Comparison of ENCODE assay signal across 1 cellular context in the genomic region with DNA sequence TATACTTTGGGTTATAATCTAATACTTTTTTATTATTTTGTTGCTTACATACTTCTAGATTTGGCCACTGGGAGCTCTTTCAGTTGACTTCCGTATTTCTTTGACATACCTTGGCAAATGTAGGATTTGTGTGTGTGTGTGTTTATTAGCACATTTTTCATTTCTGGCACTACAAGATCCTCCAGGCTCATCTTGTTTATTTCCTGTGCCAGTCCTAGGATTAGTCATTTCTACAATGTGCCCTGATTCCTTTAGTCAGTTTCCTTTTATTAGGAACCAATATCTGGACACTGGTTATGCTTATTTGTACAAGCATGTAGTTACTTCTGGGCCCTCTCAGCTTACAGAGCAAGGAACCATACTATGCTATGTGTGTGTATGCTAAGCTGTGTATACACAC.
TF ChIP-seq lines count a peak whose summit lies in the region.

No MANE protein-coding gene starts in this region.

TF ChIP-seq in SK-N-SH, 30 proteins besides CTCF, POLR2A, EP300 and RAD21 (continued from another document):
- TF ChIP-seq RCOR1 (IDR thresholded peaks at IDR 0.05; ENCODE audit: low read length): no peak
- TF ChIP-seq RXRA (IDR thresholded peaks at IDR 0.05; ENCODE audit: borderline replicate concordance, low read depth): no peak
- no peak for TF ChIP-seq MEF2A (IDR thresholded peaks at IDR 0.05; ENCODE audit: borderline replicate concordance, low read depth)
- TF ChIP-seq FOXM1 (IDR thresholded peaks at IDR 0.05; ENCODE audit: low read depth): no peak
- TF ChIP-seq, protein P1, sequence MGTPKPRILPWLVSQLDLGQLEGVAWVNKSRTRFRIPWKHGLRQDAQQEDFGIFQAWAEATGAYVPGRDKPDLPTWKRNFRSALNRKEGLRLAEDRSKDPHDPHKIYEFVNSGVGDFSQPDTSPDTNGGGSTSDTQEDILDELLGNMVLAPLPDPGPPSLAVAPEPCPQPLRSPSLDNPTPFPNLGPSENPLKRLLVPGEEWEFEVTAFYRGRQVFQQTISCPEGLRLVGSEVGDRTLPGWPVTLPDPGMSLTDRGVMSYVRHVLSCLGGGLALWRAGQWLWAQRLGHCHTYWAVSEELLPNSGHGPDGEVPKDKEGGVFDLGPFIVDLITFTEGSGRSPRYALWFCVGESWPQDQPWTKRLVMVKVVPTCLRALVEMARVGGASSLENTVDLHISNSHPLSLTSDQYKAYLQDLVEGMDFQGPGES (IDR thresholded peaks at IDR 0.05; ENCODE audit: low read depth, low read length): no peak
- no peak for TF ChIP-seq NFIC (IDR thresholded peaks at IDR 0.05; ENCODE audit: borderline replicate concordance)
- TF ChIP-seq CHD2 (IDR thresholded peaks at IDR 0.05; ENCODE audit: low read length, partially characterized antibody): no peak
- TF ChIP-seq, protein P2, sequence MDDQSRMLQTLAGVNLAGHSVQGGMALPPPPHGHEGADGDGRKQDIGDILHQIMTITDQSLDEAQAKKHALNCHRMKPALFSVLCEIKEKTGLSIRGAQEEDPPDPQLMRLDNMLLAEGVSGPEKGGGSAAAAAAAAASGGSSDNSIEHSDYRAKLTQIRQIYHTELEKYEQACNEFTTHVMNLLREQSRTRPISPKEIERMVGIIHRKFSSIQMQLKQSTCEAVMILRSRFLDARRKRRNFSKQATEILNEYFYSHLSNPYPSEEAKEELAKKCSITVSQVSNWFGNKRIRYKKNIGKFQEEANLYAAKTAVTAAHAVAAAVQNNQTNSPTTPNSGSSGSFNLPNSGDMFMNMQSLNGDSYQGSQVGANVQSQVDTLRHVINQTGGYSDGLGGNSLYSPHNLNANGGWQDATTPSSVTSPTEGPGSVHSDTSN (IDR thresholded peaks at IDR 0.05): no peak
- TF ChIP-seq SIN3A (IDR thresholded peaks at IDR 0.05; ENCODE audit: borderline replicate concordance, low read depth, low read length): no peak
